2 cellular contexts compared by ENCODE assay signal in genomic region chr4:176549161-176549865, GRCh38.
TF ChIP-seq lines count a peak whose summit lies in the region.

No MANE protein-coding gene starts in this region.

TF ChIP-seq in IMR-90, 13 proteins besides CTCF, POLR2A, EP300 and RAD21 (continued from another document):
- TF ChIP-seq USF2 (IDR thresholded peaks at IDR 0.05; ENCODE audit: low read depth, low read length) = no peak

TF ChIP-seq in GM23338, 12 proteins besides CTCF, POLR2A, EP300 and RAD21 (continued from another document):
- TF ChIP-seq ZNF462 (CRISPR knock-in tag; IDR thresholded peaks at IDR 0.05) = no peak
- no peak for TF ChIP-seq ZNF331 (CRISPR knock-in tag; IDR thresholded peaks at IDR 0.05; ENCODE audit: low read depth)
- no peak for TF ChIP-seq EZH2phosphoT487 (IDR thresholded peaks at IDR 0.05; ENCODE audit: unreplicated experiment)
- TF ChIP-seq, protein P1, sequence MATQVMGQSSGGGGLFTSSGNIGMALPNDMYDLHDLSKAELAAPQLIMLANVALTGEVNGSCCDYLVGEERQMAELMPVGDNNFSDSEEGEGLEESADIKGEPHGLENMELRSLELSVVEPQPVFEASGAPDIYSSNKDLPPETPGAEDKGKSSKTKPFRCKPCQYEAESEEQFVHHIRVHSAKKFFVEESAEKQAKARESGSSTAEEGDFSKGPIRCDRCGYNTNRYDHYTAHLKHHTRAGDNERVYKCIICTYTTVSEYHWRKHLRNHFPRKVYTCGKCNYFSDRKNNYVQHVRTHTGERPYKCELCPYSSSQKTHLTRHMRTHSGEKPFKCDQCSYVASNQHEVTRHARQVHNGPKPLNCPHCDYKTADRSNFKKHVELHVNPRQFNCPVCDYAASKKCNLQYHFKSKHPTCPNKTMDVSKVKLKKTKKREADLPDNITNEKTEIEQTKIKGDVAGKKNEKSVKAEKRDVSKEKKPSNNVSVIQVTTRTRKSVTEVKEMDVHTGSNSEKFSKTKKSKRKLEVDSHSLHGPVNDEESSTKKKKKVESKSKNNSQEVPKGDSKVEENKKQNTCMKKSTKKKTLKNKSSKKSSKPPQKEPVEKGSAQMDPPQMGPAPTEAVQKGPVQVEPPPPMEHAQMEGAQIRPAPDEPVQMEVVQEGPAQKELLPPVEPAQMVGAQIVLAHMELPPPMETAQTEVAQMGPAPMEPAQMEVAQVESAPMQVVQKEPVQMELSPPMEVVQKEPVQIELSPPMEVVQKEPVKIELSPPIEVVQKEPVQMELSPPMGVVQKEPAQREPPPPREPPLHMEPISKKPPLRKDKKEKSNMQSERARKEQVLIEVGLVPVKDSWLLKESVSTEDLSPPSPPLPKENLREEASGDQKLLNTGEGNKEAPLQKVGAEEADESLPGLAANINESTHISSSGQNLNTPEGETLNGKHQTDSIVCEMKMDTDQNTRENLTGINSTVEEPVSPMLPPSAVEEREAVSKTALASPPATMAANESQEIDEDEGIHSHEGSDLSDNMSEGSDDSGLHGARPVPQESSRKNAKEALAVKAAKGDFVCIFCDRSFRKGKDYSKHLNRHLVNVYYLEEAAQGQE (IDR thresholded peaks at IDR 0.05; ENCODE audit: unreplicated experiment) = no peak
- no peak for TF ChIP-seq STAT1 (IDR thresholded peaks at IDR 0.05; ENCODE audit: unreplicated experiment)
- no peak for TF ChIP-seq POLR2AphosphoS5 (IDR thresholded peaks at IDR 0.05; ENCODE audit: low read depth)
- no peak for TF ChIP-seq CREB1 (CRISPR knock-in tag; IDR thresholded peaks at IDR 0.05; ENCODE audit: low read depth)
- TF ChIP-seq EZH2 (IDR thresholded peaks at IDR 0.05; ENCODE audit: low read depth, unreplicated experiment) = no peak
